8 cellular contexts compared by ENCODE assay signal in genomic region chr17:34361478-34362061, GRCh38. TPM values are rescaled to one million over a fixed set of nuclear protein-coding genes. Genes with fewer than 3 reads are reported as not detected.
DNase-seq lines count a peak whose midpoint lies in the region; ATAC-seq and TF ChIP-seq lines count a peak whose summit lies in the region.

No MANE protein-coding gene starts in this region.

- H3K4me3 Mint-ChIP-seq in activated T-helper 2 cell treated with anti-CD3 and anti-CD28 coated beads, Interferon-gamma antibody, Interleukin-2, Interleukin-4, amounts not matched to agents 10 μg/mL and 5 μg/mL and 100 μg/mL, durations not matched to agents 14 hours and 24 hours and 36 hours (ENCODE audit: low read depth) = peak overlapping the region; percentile 41

- no peak overlapping the region for H3K27ac Mint-ChIP-seq in activated T-helper 2 cell treated with anti-CD3 and anti-CD28 coated beads, Interferon-gamma antibody, Interleukin-2, Interleukin-4, amounts not matched to agents 10 μg/mL and 5 μg/mL and 100 μg/mL, durations not matched to agents 14 hours and 24 hours and 36 hours

- H3K4me3 ChIP-seq in LNCaP clone FGC (ENCODE audit: low read depth, low read length) (no peak overlapping the region), Peyer's patch (no peak overlapping the region), tibial artery (no peak overlapping the region)

- H3K27me3 Mint-ChIP-seq in activated T-helper 2 cell treated with anti-CD3 and anti-CD28 coated beads, Interferon-gamma antibody, Interleukin-2, Interleukin-4, amounts not matched to agents 10 μg/mL and 5 μg/mL and 100 μg/mL, durations not matched to agents 14 hours and 24 hours and 36 hours (ENCODE audit: low read depth) = peaks cover 13% of the 10 kb centered on the region

- H3K27ac ChIP-seq in Peyer's patch (no peak overlapping the region), foreskin keratinocyte (no peak overlapping the region), tibial artery (no peak overlapping the region)

- H3K4me1 ChIP-seq in Peyer's patch (no peaks in the 10 kb centered on the region), foreskin keratinocyte (no peaks in the 10 kb centered on the region), tibial artery (peaks cover 0 to 4% (median 0%) of the 10 kb centered on the region in 4 donors)

- H3K9me3 ChIP-seq in Peyer's patch = no peaks in the 10 kb centered on the region
- H3K9me3 ChIP-seq in tibial artery = no peaks in the 10 kb centered on the region

- peak; percentile 91 for ATAC-seq in foreskin keratinocyte

- intact Hi-C loops in activated T-helper 2 cell treated with anti-CD3 and anti-CD28 coated beads, Interferon-gamma antibody, Interleukin-2, Interleukin-4, amounts not matched to agents 10 μg/mL and 5 μg/mL and 100 μg/mL, durations not matched to agents 14 hours and 24 hours and 36 hours (cut with micrococcal nuclease) = loop anchor here (1.0 to 10.0 kb wide), 3 partner anchors 17 to 161 kb away; no protein-coding TSS in a partner anchor
- intact Hi-C loops in tibial artery (cut with DNase I; ENCODE audit: low total_unique reads) = loop anchor here (2.0 kb wide), 1 partner anchor 161 kb away; no protein-coding TSS in a partner anchor

- DNase-seq in AG20443 (ENCODE audit: low spot score) (peak; percentile 89), GM19238 (ENCODE audit: insufficient read length, low spot score) (peak; percentile 71), LNCaP clone FGC (ENCODE audit: low read depth) (peak; percentile 79), Peyer's patch (peak; percentile 66 to 91 (median 83)), foreskin keratinocyte (peak; percentile 46 to 74), non-pigmented ciliary epithelial cell (ENCODE audit: low read depth) (peak; percentile 48), tibial artery (peak; percentile 90 to 93)
- peak; percentile 72 for DNase-seq in activated T-helper 2 cell treated with anti-CD3 and anti-CD28 coated beads, Interferon-gamma antibody, Interleukin-2, Interleukin-4, amounts not matched to agents 10 μg/mL and 5 μg/mL and 100 μg/mL, durations not matched to agents 14 hours and 24 hours and 36 hours (ENCODE audit: low spot score)

- TF ChIP-seq CTCF in LNCaP clone FGC (IDR thresholded peaks at IDR 0.05; ENCODE audit: control insufficient read depth, extremely low read depth, insufficient read depth) (peak; percentile 100), Peyer's patch (IDR thresholded peaks at IDR 0.05) (peak; percentile 42 to 99 (median 96)), foreskin keratinocyte (conservative IDR thresholded peaks at IDR 0.05) (peak; percentile 100), tibial artery (IDR thresholded peaks at IDR 0.05) (peak; percentile 100)

- H3K36me3 Mint-ChIP-seq in activated T-helper 2 cell treated with anti-CD3 and anti-CD28 coated beads, Interferon-gamma antibody, Interleukin-2, Interleukin-4, amounts not matched to agents 10 μg/mL and 5 μg/mL and 100 μg/mL, durations not matched to agents 14 hours and 24 hours and 36 hours (ENCODE audit: low read depth) = peaks cover 4% of the 10 kb centered on the region

- TF ChIP-seq POLR2A in Peyer's patch (IDR thresholded peaks at IDR 0.05) = no peak

- H3K36me3 ChIP-seq in Peyer's patch = no peaks in the 10 kb centered on the region
- no peaks in the 10 kb centered on the region for H3K36me3 ChIP-seq in tibial artery

- H3K4me1 Mint-ChIP-seq in activated T-helper 2 cell treated with anti-CD3 and anti-CD28 coated beads, Interferon-gamma antibody, Interleukin-2, Interleukin-4, amounts not matched to agents 10 μg/mL and 5 μg/mL and 100 μg/mL, durations not matched to agents 14 hours and 24 hours and 36 hours (ENCODE audit: low read depth) = peaks cover 53% of the 10 kb centered on the region

- H3K9me3 Mint-ChIP-seq in activated T-helper 2 cell treated with anti-CD3 and anti-CD28 coated beads, Interferon-gamma antibody, Interleukin-2, Interleukin-4, amounts not matched to agents 10 μg/mL and 5 μg/mL and 100 μg/mL, durations not matched to agents 14 hours and 24 hours and 36 hours = no peaks in the 10 kb centered on the region

- no peaks in the 10 kb centered on the region for H3K27me3 ChIP-seq in Peyer's patch
- no peaks in the 10 kb centered on the region for H3K27me3 ChIP-seq in foreskin keratinocyte
- H3K27me3 ChIP-seq in tibial artery = peaks cover 0 to 16% of the 10 kb centered on the region in 2 donors

RNA-seq across cellular contexts. Expression of gene CCL1, which starts 1.5 kb away (rescaled TPM):
- total RNA-seq in Peyer's patch (not detected), foreskin keratinocyte (not detected in 2 replicates)
- total RNA-seq in activated T-helper 2 cell treated with anti-CD3 and anti-CD28 coated beads, Interferon-gamma antibody, Interleukin-2, Interleukin-4, amounts not matched to agents 10 μg/mL and 5 μg/mL and 100 μg/mL, durations not matched to agents 14 hours and 24 hours and 36 hours = 88.1 and 98.4 TPM in 2 replicates
- not detected in 2 replicates for polyA plus RNA-seq in foreskin keratinocyte

RNA-seq across cellular contexts. Expression of gene CCL13, which starts 5.3 kb away (rescaled TPM):
- 10 to 100 TPM in 1 of 4 donors, 1 to 10 TPM in 2, not detected in 1; 1.9 to 79.2 (median 2.9) TPM for total RNA-seq in Peyer's patch
- total RNA-seq in activated T-helper 2 cell treated with anti-CD3 and anti-CD28 coated beads, Interferon-gamma antibody, Interleukin-2, Interleukin-4, amounts not matched to agents 10 μg/mL and 5 μg/mL and 100 μg/mL, durations not matched to agents 14 hours and 24 hours and 36 hours = not detected in 2 replicates
- not detected in 2 replicates for total RNA-seq in foreskin keratinocyte
- not detected in 2 replicates for polyA plus RNA-seq in foreskin keratinocyte

RNA-seq across cellular contexts. Expression of gene CCL8, which starts 42.3 kb away (rescaled TPM):
- total RNA-seq in Peyer's patch (10 to 100 TPM in 1 of 4 donors, not detected in 3; 20.6 TPM), foreskin keratinocyte (not detected in 2 replicates)
- total RNA-seq in activated T-helper 2 cell treated with anti-CD3 and anti-CD28 coated beads, Interferon-gamma antibody, Interleukin-2, Interleukin-4, amounts not matched to agents 10 μg/mL and 5 μg/mL and 100 μg/mL, durations not matched to agents 14 hours and 24 hours and 36 hours = not detected in 2 replicates
- not detected in 2 replicates for polyA plus RNA-seq in foreskin keratinocyte

Comparison
In these comparisons a context has a peak if more than half of its experiments do, and no peak if none do; other contexts are left out.
1. RNA of gene CCL1, which starts 1.5 kb away (total RNA-seq): 88.1 to 98.4 TPM in activated T-helper 2 cell treated with anti-CD3 and anti-CD28 coated beads, Interferon-gamma antibody, Interleukin-2, Interleukin-4, amounts not matched to agents 10 μg/mL and 5 μg/mL and 100 μg/mL, durations not matched to agents 14 hours and 24 hours and 36 hours; not detected in Peyer's patch and not detected in foreskin keratinocyte; every median in the first group is over 10 times any median in the second.
2. Peak in every context shown above with its lines, with median percentiles within 50 percentile points of each other: DNase-seq and CTCF ChIP-seq.